Comparison of ENCODE assay signal across 7 cellular contexts in genomic region chr10:97713351-97713827, GRCh38. TPM values are rescaled to one million over a fixed set of nuclear protein-coding genes. Genes with fewer than 3 reads are reported as not detected.
DNase-seq lines count a peak whose midpoint lies in the region; ATAC-seq lines count a peak whose summit lies in the region.

Gene MARVELD1, plus strand, starts transcription at chr10:97713730. Its CDS starts 147 bp downstream, at chr10:97713877.

- no peaks in the 10 kb centered on the region for H3K36me3 ChIP-seq in SK-N-MC (ENCODE audit: insufficient read depth, low read length)

- H3K4me3 Mint-ChIP-seq in memory B cell: peak within 1 kb of the TSS; percentile 99

- DNase-seq in EH (ENCODE audit: low read depth): peak; percentile 95
- DNase-seq in HT1080 (ENCODE audit: low read depth): peak; percentile 74
- DNase-seq in SK-N-MC (ENCODE audit: low read depth, low spot score): no peak
- peak; percentile 78 for DNase-seq in ecto neural progenitor cell (ENCODE audit: low spot score)
- DNase-seq in memory B cell (ENCODE audit: low spot score in 2 of 2): no peak
- no peak for DNase-seq in NCI-H2107 (lab: John Stamatoyannopoulos, UW)

- H3K4me3 ChIP-seq in SK-N-MC: peak within 1 kb of the TSS; percentile 80

- peaks cover 10% of the 10 kb centered on the region for H3K27me3 Mint-ChIP-seq in memory B cell

- H3K27ac Mint-ChIP-seq in memory B cell: peak within 1 kb of the TSS; percentile 75

- peak within 1 kb of the TSS; percentile 45 for H3K9ac ChIP-seq in SK-N-MC (ENCODE audit: insufficient read length)

- H3K9me3 ChIP-seq in SK-N-MC (ENCODE audit: low read depth, low read length): no peaks in the 10 kb centered on the region

- no peak within 1 kb of the TSS; the same call in 1 of the 2 replicates for H3K27ac ChIP-seq in SK-N-MC
- H3K27ac ChIP-seq in temporal lobe (ENCODE audit: low read depth, low read length): peak within 1 kb of the TSS; percentile 73

- H3K36me3 Mint-ChIP-seq in memory B cell: no peaks in the 10 kb centered on the region

- H3K4me1 Mint-ChIP-seq in memory B cell: peaks cover 12% of the 10 kb centered on the region

- no peak for ATAC-seq in memory B cell (ENCODE audit: low read depth)

- no peaks in the 10 kb centered on the region for H3K9me3 Mint-ChIP-seq in memory B cell

RNA-seq across cellular contexts. Expression of gene MARVELD1, which starts in this region (rescaled TPM):
- 40.5 and 48.1 TPM in 2 replicates for total RNA-seq in HT1080 (2014; rRNA removed; shearing (Covaris generic))
- polyA plus RNA-seq in HT1080 (2015; cell fraction: cytosol; rRNA removed): 63.4 and 64.3 TPM in 2 replicates
- polyA plus RNA-seq in HT1080 (2015; cell fraction: nucleus; rRNA removed): 45.5 and 52.2 TPM in 2 replicates
- total RNA-seq in temporal lobe: 3.0 TPM

Comparison
In these comparisons a context has a peak if more than half of its experiments do, and no peak if none do; other contexts are left out.
1. RNA of gene MARVELD1 (total RNA-seq): 40.5 to 48.1 TPM in HT1080; 3.0 TPM in temporal lobe (single experiment); every median in the first group is over 10 times any median in the second.
2. DNase-seq: peak in EH (single experiment), HT1080 (single experiment) and ecto neural progenitor cell (single experiment); none in SK-N-MC (single experiment), memory B cell (0 of 2) and NCI-H2107 (single experiment).